21 cellular contexts compared by ENCODE assay signal in genomic region chr5:174925586-174925985, GRCh38.
"Had no signal": no experiment of that assay in that cellular context is flagged by ENCODE, and none has a peak within 500 bp of the region (broad histone marks: within the 10 kb centered on the region; RNA-seq: fewer than 3 reads in every experiment).

No MANE protein-coding gene starts in this region.

- ATAC-seq: effector memory CD8-positive, alpha-beta T cell; esophagus mucosa; gastroesophageal sphincter; heart right ventricle; left cardiac atrium; left lung; left ventricle myocardium superior; lower lobe of right lung had no signal

- DNase-seq: colonic mucosa; cortex of kidney; effector CD8-positive, alpha-beta T cell; effector memory CD8-positive, alpha-beta T cell; endodermal cell; erythroblast; esophagus squamous epithelium; foreskin fibroblast; glutamatergic neuron; head of caudate nucleus; heart right ventricle; hippocampal formation; left cardiac atrium; left lung; left ventricle myocardium superior; lower lobe of right lung; mesendoderm; midbrain had no signal

- H3K9me3 ChIP-seq: colonic mucosa, esophagus squamous epithelium, gastroesophageal sphincter, heart right ventricle, left lung, lower lobe of right lung had no signal

- H3K36me3 ChIP-seq: colonic mucosa, esophagus squamous epithelium, gastroesophageal sphincter, heart right ventricle, left lung, lower lobe of right lung had no signal

- H3K27ac ChIP-seq: colonic mucosa, epithelial cell of prostate, esophagus squamous epithelium, gastroesophageal sphincter, heart right ventricle, left lung, lower lobe of right lung had no signal

- H3K4me3 ChIP-seq: colonic mucosa, esophagus squamous epithelium, gastroesophageal sphincter, heart right ventricle, left lung, lower lobe of right lung had no signal
